ENCODE assay signal across 3 cellular contexts in the genomic region with DNA sequence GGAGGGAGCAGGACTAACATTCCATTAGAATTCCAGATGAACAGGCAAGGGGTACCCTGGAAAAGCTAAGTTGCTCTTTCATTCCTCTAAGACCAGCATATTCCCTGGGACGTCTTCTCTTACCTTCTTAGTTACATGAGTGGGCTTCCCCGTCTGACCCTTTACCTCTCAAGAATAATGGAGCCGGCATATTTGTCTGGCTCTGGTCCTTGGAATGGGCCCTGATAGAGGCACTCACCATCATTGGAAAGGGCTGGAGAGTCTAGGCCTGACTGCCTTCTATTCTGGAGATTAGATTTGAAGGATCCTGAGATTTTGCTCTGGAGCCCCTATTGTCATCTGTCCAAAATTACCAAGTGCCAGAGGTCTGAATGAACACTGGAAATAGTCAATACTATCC.
"Had no signal": no experiment of that assay in that cellular context is flagged by ENCODE, and none has a peak within 500 bp of the region (broad histone marks: within the 10 kb centered on the region; RNA-seq: fewer than 3 reads in every experiment).

No MANE protein-coding gene starts in this region.

- H3K4me3 ChIP-seq: GM12878 had no signal

- DNase-seq: GDM1, GF-D8 had no signal
